27 cellular contexts compared by ENCODE assay signal in the genomic region with DNA sequence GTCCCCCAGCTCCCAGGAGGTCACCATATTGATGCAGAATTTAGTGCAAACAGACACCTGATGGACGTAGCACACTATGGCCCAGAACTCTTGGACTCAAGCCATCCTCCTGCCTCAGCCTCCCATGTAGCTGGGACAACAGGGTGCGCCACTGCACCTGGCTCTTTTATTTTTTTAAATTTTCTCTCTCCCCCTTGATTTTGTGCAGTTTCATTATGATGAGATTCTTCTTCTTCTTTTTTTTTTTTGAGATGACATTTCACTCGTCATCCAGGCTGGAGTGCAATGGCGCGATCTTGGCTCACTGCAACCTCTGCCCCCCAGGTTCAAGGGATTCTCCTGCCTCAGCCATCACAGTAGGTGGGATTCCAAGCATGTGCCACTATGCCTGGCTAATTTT.
"Had no signal": no experiment of that assay in that cellular context is flagged by ENCODE, and none has a peak within 500 bp of the region (broad histone marks: within the 10 kb centered on the region; RNA-seq: fewer than 3 reads in every experiment).

No MANE protein-coding gene starts in this region.

- DNase-seq: islet precursor cell; left ventricle myocardium inferior; midbrain; mucosa of descending colon; naive thymus-derived CD4-positive, alpha-beta T cell; nucleus accumbens; pancreas; posterior cingulate gyrus; retina; right cardiac atrium; small intestine; stimulated activated CD4-positive, alpha-beta T cell treated with anti-CD3 and anti-CD28 coated beads, Interleukin-1b, Interleukin-23, amount 100 ng/mL, for 48 hours; stimulated activated CD4-positive, alpha-beta T cell treated with anti-CD3 and anti-CD28 coated beads, Interleukin-2, amount 100 ng/mL, for 48 hours; stimulated activated CD4-positive, alpha-beta T cell treated with anti-CD3 and anti-CD28 coated beads, Interleukin-4, amount 100 ng/mL, for 4 hours; stimulated activated CD8-positive, alpha-beta memory T cell treated with anti-CD3 and anti-CD28 coated beads, Interleukin-4, amount 100 ng/mL, for 48 hours; stimulated activated naive CD4-positive, alpha-beta T cell; tibial artery; trophoblast cell; upper lobe of right lung had no signal

- H3K36me3 ChIP-seq: left ventricle myocardium inferior, pancreas, prostate gland, suprapubic skin, thoracic aorta, tibial artery, upper lobe of right lung had no signal

- H3K4me2 ChIP-seq: hepatocyte had no signal

- H3K4me3 Mint-ChIP-seq: naive thymus-derived CD4-positive, alpha-beta T cell; natural killer cell treated with Interleukin-12 subunit alpha and Interleukin-12 subunit beta and Interleukin-15 and Interleukin-18, amount 100 ng/mL, for 72 hours; stimulated activated naive CD8-positive, alpha-beta T cell treated with anti-CD3 and anti-CD28 coated beads, Interleukin-15, Interleukin-2, amounts not matched to agents 100 ng/mL and 50 ng/mL, for 24 hours had no signal

- H3K4me3 ChIP-seq: hepatocyte, left ventricle myocardium inferior, lung, mucosa of descending colon, pancreas, prostate gland, suprapubic skin, thoracic aorta, tibial artery, upper lobe of right lung had no signal

- H3K9me3 Mint-ChIP-seq: natural killer cell treated with Interleukin-12 subunit alpha and Interleukin-12 subunit beta and Interleukin-15 and Interleukin-18, amount 100 ng/mL, for 72 hours had no signal

- H3K27me3 Mint-ChIP-seq: naive thymus-derived CD4-positive, alpha-beta T cell; natural killer cell treated with Interleukin-12 subunit alpha and Interleukin-12 subunit beta and Interleukin-15 and Interleukin-18, amount 100 ng/mL, for 72 hours; stimulated activated naive CD8-positive, alpha-beta T cell treated with anti-CD3 and anti-CD28 coated beads, Interleukin-15, Interleukin-2, amounts not matched to agents 100 ng/mL and 50 ng/mL, for 24 hours had no signal

- H3K79me2 ChIP-seq: hepatocyte had no signal

- H3K27ac ChIP-seq: hepatocyte, left ventricle myocardium inferior, pancreas, prostate gland, suprapubic skin, thoracic aorta, tibial artery, upper lobe of right lung had no signal

- H3K27ac Mint-ChIP-seq: naive thymus-derived CD4-positive, alpha-beta T cell; natural killer cell treated with Interleukin-12 subunit alpha and Interleukin-12 subunit beta and Interleukin-15 and Interleukin-18, amount 100 ng/mL, for 72 hours; stimulated activated naive CD8-positive, alpha-beta T cell treated with anti-CD3 and anti-CD28 coated beads, Interleukin-15, Interleukin-2, amounts not matched to agents 100 ng/mL and 50 ng/mL, for 24 hours had no signal

- H3K4me1 ChIP-seq: left ventricle myocardium inferior, pancreas, prostate gland, tibial artery, upper lobe of right lung had no signal

- H3K27me3 ChIP-seq: hepatocyte, pancreas, suprapubic skin, tibial artery, upper lobe of right lung had no signal

- H3K9me3 ChIP-seq: pancreas, prostate gland, suprapubic skin had no signal

- ATAC-seq: mucosa of descending colon; naive thymus-derived CD4-positive, alpha-beta T cell; natural killer cell treated with Interleukin-12 subunit alpha and Interleukin-12 subunit beta and Interleukin-15 and Interleukin-18, amount 100 ng/mL, for 72 hours; pancreas; right cardiac atrium; sciatic nerve; upper lobe of right lung had no signal

- H2AFZ ChIP-seq: hepatocyte had no signal
